24 cellular contexts compared by ENCODE assay signal in genomic region chr5:135625961-135626360, GRCh38. TPM values are rescaled to one million over a fixed set of nuclear protein-coding genes. Genes with fewer than 3 reads are reported as not detected.
"Had no signal": no experiment of that assay in that cellular context is flagged by ENCODE, and none has a peak within 500 bp of the region (broad histone marks: within the 10 kb centered on the region; RNA-seq: fewer than 3 reads in every experiment).

No MANE protein-coding gene starts in this region.

- H3K27ac ChIP-seq: HL-60, KMS-11, RWPE1, SK-N-MC had no signal

- H3K4me3 ChIP-seq: K562, SK-N-MC had no signal

- DNase-seq: Kasumi-1, MM.1S, NCI-H1092 treated with DMSO at 0.1 percent for 48 hours, NCI-H1436, NCI-H187, NCI-H2029, NCI-H2081 treated with DMSO at 0.1 percent for 48 hours, NCI-H2171, NCI-H226, NCI-H446, NCI-H510A, NCI-H524 treated with DMSO at 0.1 percent for 48 hours, NCI-H69, NCI-H774, PC-3, SHP77 had no signal

- ATAC-seq: K562, Panc1, PC-3 had no signal

RNA-seq across cellular contexts. Expression of gene CXCL14, which starts 47.2 kb away (rescaled TPM):
- total RNA-seq: K562, OCI-LY7, PC-3 had no signal
- polyA plus RNA-seq: IgD-negative memory B cell, K562 had no signal
